ENCODE assay signal across 18 cellular contexts in genomic region chr12:50776749-50777728, GRCh38. TPM values are rescaled to one million over a fixed set of nuclear protein-coding genes. Genes with fewer than 3 reads are reported as not detected.
DNase-seq lines count a peak whose midpoint lies in the region; ATAC-seq and TF ChIP-seq lines count a peak whose summit lies in the region.
"Had no signal": no experiment of that assay in that cellular context is flagged by ENCODE, and none has a peak within 500 bp of the region (broad histone marks: within the 10 kb centered on the region; RNA-seq: fewer than 3 reads in every experiment).

No MANE protein-coding gene starts in this region.

- intact Hi-C loops in activated CD4-positive, alpha-beta memory T cell treated with anti-CD3 and anti-CD28 coated beads for 36 hours (cut with micrococcal nuclease): no loop called here
- intact Hi-C loops in colonic mucosa (cut with DNase I): no loop called here

- H3K9ac ChIP-seq in colonic mucosa (ENCODE audit: low read depth in 2 of 2, low read length in 2 of 2): no peak overlapping the region

- H3K4me1 Mint-ChIP-seq in activated CD4-positive, alpha-beta memory T cell treated with anti-CD3 and anti-CD28 coated beads for 36 hours (ENCODE audit: low read depth): peaks cover 46% of the 10 kb centered on the region
- H3K4me1 Mint-ChIP-seq in activated CD4-positive, alpha-beta memory T cell treated with anti-CD3 and anti-CD28 coated beads, Interleukin-2, amount 10 ng/mL, durations not matched to agents 7 days and 5 days: peaks cover 18% of the 10 kb centered on the region
- H3K4me1 Mint-ChIP-seq in stimulated activated naive CD8-positive, alpha-beta T cell treated with anti-CD3 and anti-CD28 coated beads, Interleukin-15, amount 100 ng/mL, for 72 hours: peaks cover 43% of the 10 kb centered on the region

- H3K36me3 ChIP-seq in colonic mucosa: no peaks in the 10 kb centered on the region

- H3K27me3 Mint-ChIP-seq in activated CD4-positive, alpha-beta memory T cell treated with anti-CD3 and anti-CD28 coated beads for 36 hours: no peaks in the 10 kb centered on the region
- no peaks in the 10 kb centered on the region for H3K27me3 Mint-ChIP-seq in activated CD4-positive, alpha-beta memory T cell treated with anti-CD3 and anti-CD28 coated beads, Interleukin-2, amount 10 ng/mL, durations not matched to agents 7 days and 5 days
- no peaks in the 10 kb centered on the region for H3K27me3 Mint-ChIP-seq in stimulated activated naive CD8-positive, alpha-beta T cell treated with anti-CD3 and anti-CD28 coated beads, Interleukin-15, amount 100 ng/mL, for 72 hours
- H3K27me3 Mint-ChIP-seq: CD4-positive, CD25-positive, alpha-beta regulatory T cell had no signal

- DNase-seq in activated CD4-positive, alpha-beta memory T cell treated with anti-CD3 and anti-CD28 coated beads for 36 hours: peak; percentile 35
- no peak for DNase-seq in activated CD4-positive, alpha-beta memory T cell treated with anti-CD3 and anti-CD28 coated beads, Interleukin-2, amount 10 ng/mL, durations not matched to agents 7 days and 5 days
- no peak for DNase-seq in stimulated activated naive CD8-positive, alpha-beta T cell treated with anti-CD3 and anti-CD28 coated beads, Interleukin-15, Interleukin-2, amounts not matched to agents 100 U/mL and 50 U/mL, for 24 hours
- no peak for DNase-seq in stimulated activated naive CD8-positive, alpha-beta T cell treated with anti-CD3 and anti-CD28 coated beads, Interleukin-15, amount 100 ng/mL, for 72 hours
- DNase-seq in colonic mucosa (no peak), NCI-H146 treated with DMSO at 0.1 percent for 48 hours (lab: John Stamatoyannopoulos, UW; ENCODE audit: unreplicated experiment) (no peak), GM03348 (ENCODE audit: low spot score) (no peak)
- DNase-seq: BE2C; Caco-2; CD4-positive, CD25-positive, alpha-beta regulatory T cell; H7; NCI-H1417; NCI-H1930; NCI-H345; NCI-H524 treated with DMSO at 0.1 percent for 48 hours; PC-3; RPMI8226 had no signal

- peaks cover 17% of the 10 kb centered on the region for H3K36me3 Mint-ChIP-seq in activated CD4-positive, alpha-beta memory T cell treated with anti-CD3 and anti-CD28 coated beads for 36 hours
- peaks cover 21% of the 10 kb centered on the region for H3K36me3 Mint-ChIP-seq in activated CD4-positive, alpha-beta memory T cell treated with anti-CD3 and anti-CD28 coated beads, Interleukin-2, amount 10 ng/mL, durations not matched to agents 7 days and 5 days (ENCODE audit: low read depth)

- peaks cover 3% of the 10 kb centered on the region for H3K9me3 Mint-ChIP-seq in activated CD4-positive, alpha-beta memory T cell treated with anti-CD3 and anti-CD28 coated beads for 36 hours
- peaks cover 4% of the 10 kb centered on the region for H3K9me3 Mint-ChIP-seq in activated CD4-positive, alpha-beta memory T cell treated with anti-CD3 and anti-CD28 coated beads, Interleukin-2, amount 10 ng/mL, durations not matched to agents 7 days and 5 days
- H3K9me3 Mint-ChIP-seq in stimulated activated naive CD8-positive, alpha-beta T cell treated with anti-CD3 and anti-CD28 coated beads, Interleukin-15, amount 100 ng/mL, for 72 hours: no peaks in the 10 kb centered on the region

- peak overlapping the region; percentile 57 for H3K27ac Mint-ChIP-seq in activated CD4-positive, alpha-beta memory T cell treated with anti-CD3 and anti-CD28 coated beads for 36 hours
- no peak overlapping the region for H3K27ac Mint-ChIP-seq in activated CD4-positive, alpha-beta memory T cell treated with anti-CD3 and anti-CD28 coated beads, Interleukin-2, amount 10 ng/mL, durations not matched to agents 7 days and 5 days
- no peak overlapping the region for H3K27ac Mint-ChIP-seq in stimulated activated naive CD8-positive, alpha-beta T cell treated with anti-CD3 and anti-CD28 coated beads, Interleukin-15, amount 100 ng/mL, for 72 hours

- ATAC-seq in stimulated activated naive CD8-positive, alpha-beta T cell treated with anti-CD3 and anti-CD28 coated beads, Interleukin-15, Interleukin-2, amounts not matched to agents 100 U/mL and 50 U/mL, for 24 hours: peak; percentile 28
- no peak for ATAC-seq in stimulated activated naive CD8-positive, alpha-beta T cell treated with anti-CD3 and anti-CD28 coated beads, Interleukin-15, amount 100 ng/mL, for 72 hours
- ATAC-seq in GM21528 (IDR thresholded peaks at IDR 0.05; ENCODE audit: low FRiP score, unreplicated experiment): no peak
- ATAC-seq: PC-3 had no signal

- POLR2A ChIA-PET in activated CD4-positive, alpha-beta memory T cell treated with anti-CD3 and anti-CD28 coated beads for 36 hours (lab: Charles Lee): interaction anchor here (0.8 to 1.1 kb wide), 2 partner anchors 11 to 249 kb away, joined by 3 read pairs; partner anchors contain the start of gene SLC11A2
- POLR2A ChIA-PET in activated CD4-positive, alpha-beta memory T cell treated with anti-CD3 and anti-CD28 coated beads, Interleukin-2, amount 10 ng/mL, durations not matched to agents 7 days and 5 days (lab: Charles Lee): interaction anchor here (1.0 to 1.5 kb wide), 3 partner anchors 11 to 28 kb away, joined by 3 to 5 read pairs (median 4); no protein-coding TSS in a partner anchor

- TF ChIP-seq CTCF in colonic mucosa (IDR thresholded peaks at IDR 0.05): no peak

- no peak overlapping the region for H3K4me3 Mint-ChIP-seq in activated CD4-positive, alpha-beta memory T cell treated with anti-CD3 and anti-CD28 coated beads for 36 hours
- H3K4me3 Mint-ChIP-seq in activated CD4-positive, alpha-beta memory T cell treated with anti-CD3 and anti-CD28 coated beads, Interleukin-2, amount 10 ng/mL, durations not matched to agents 7 days and 5 days: no peak overlapping the region
- H3K4me3 Mint-ChIP-seq in stimulated activated naive CD8-positive, alpha-beta T cell treated with anti-CD3 and anti-CD28 coated beads, Interleukin-15, amount 100 ng/mL, for 72 hours: no peak overlapping the region

- peak overlapping the region; percentile 84 for H3K27ac ChIP-seq in colonic mucosa

- H3K4me1 ChIP-seq in colonic mucosa: no peaks in the 10 kb centered on the region
- H3K4me1 ChIP-seq: BE2C had no signal

- H3K9me3 ChIP-seq in colonic mucosa: no peaks in the 10 kb centered on the region
- H3K9me3 ChIP-seq: BE2C, Caco-2 had no signal

- no peaks in the 10 kb centered on the region for H3K27me3 ChIP-seq in colonic mucosa
- H3K27me3 ChIP-seq: BE2C had no signal

- H3K4me3 ChIP-seq in colonic mucosa: no peak overlapping the region

- CTCF ChIA-PET in activated CD4-positive, alpha-beta memory T cell treated with anti-CD3 and anti-CD28 coated beads for 36 hours (lab: Charles Lee): interaction anchor here (2.1 kb wide), 2 partner anchors 11 to 13 kb away, joined by 7 to 10 read pairs; partner anchors contain the start of gene ATF1
- CTCF ChIA-PET in activated CD4-positive, alpha-beta memory T cell treated with anti-CD3 and anti-CD28 coated beads, Interleukin-2, amount 10 ng/mL, durations not matched to agents 7 days and 5 days (lab: Charles Lee): interaction anchor here (0.7 to 1.8 kb wide), 2 partner anchors 12 to 441 kb away, joined by 3 to 7 read pairs; no protein-coding TSS in a partner anchor

RNA-seq across cellular contexts. Expression of gene ATF1, which starts 13.1 kb away (rescaled TPM):
- 10 to 100 TPM; 50.1 to 50.5 TPM for total RNA-seq in activated CD4-positive, alpha-beta memory T cell treated with anti-CD3 and anti-CD28 coated beads for 36 hours
- 10 to 100 TPM; 44.0 to 48.3 TPM for total RNA-seq in activated CD4-positive, alpha-beta memory T cell treated with anti-CD3 and anti-CD28 coated beads, Interleukin-2, amount 10 ng/mL, durations not matched to agents 7 days and 5 days
- 10 to 100 TPM; 39.5 to 49.9 TPM for total RNA-seq in colonic mucosa
